8 cellular contexts compared by ENCODE assay signal in genomic region chr2:38947241-38948239, GRCh38. TPM values are rescaled to one million over a fixed set of nuclear protein-coding genes. Genes with fewer than 3 reads are reported as not detected.
A peak's percentile ranks its signal among the peaks of the same experiment; 100 is the strongest.
DNase-seq lines count a peak whose midpoint lies in the region; ATAC-seq and TF ChIP-seq lines count a peak whose summit lies in the region.

No MANE protein-coding gene starts in this region.

- no peaks in the 10 kb centered on the region for H3K36me3 ChIP-seq in HEK293 (ENCODE audit: control insufficient read depth in 2 of 2, insufficient read depth in 1 of 2, low read length in 2 of 2)
- H3K36me3 ChIP-seq in right atrium auricular region: no peaks in the 10 kb centered on the region
- H3K36me3 ChIP-seq in gastrocnemius medialis: no peaks in the 10 kb centered on the region

- TF ChIP-seq CTCF in HEK293 (tag by site-specific recombination; IDR thresholded peaks at IDR 0.05) (peak; percentile 78), right atrium auricular region (IDR thresholded peaks at IDR 0.05) (peak; percentile 32 to 71), gastrocnemius medialis (IDR thresholded peaks at IDR 0.05 in 4 of 5, conservative IDR thresholded peaks at IDR 0.05 in 1 of 5) (peak; percentile 12 to 58 (median 46))

- H3K9me3 ChIP-seq in HEK293 (ENCODE audit: control insufficient read depth, insufficient read depth, low read depth, low read length): no peaks in the 10 kb centered on the region
- H3K9me3 ChIP-seq in right atrium auricular region: no peaks in the 10 kb centered on the region
- H3K9me3 ChIP-seq in gastrocnemius medialis: no peaks in the 10 kb centered on the region

- H3K4me3 ChIP-seq in HEK293 (ENCODE audit: low read depth, low read length) (no peak overlapping the region), right atrium auricular region (no peak overlapping the region), gastrocnemius medialis (no peak overlapping the region)

- ATAC-seq in T-cell (replicated peaks in 1 of 4) (peak; percentile 45 to 75 (median 58)), gastrocnemius medialis (peak in 1 of 2 donors; percentile 46), GM19467 (IDR thresholded peaks at IDR 0.05; ENCODE audit: unreplicated experiment) (no peak)

- DNase-seq in DMS79 treated with DMSO at 0.1 percent for 48 hours (lab: John Stamatoyannopoulos, UW) (peak; percentile 23), NCI-H1436 (lab: John Stamatoyannopoulos, UW) (peak; percentile 74), T-cell (peak in 32 of 34 experiments; percentile 15 to 61 (median 45)), amniotic epithelial cell (ENCODE audit: low read depth) (peak; percentile 71), right atrium auricular region (ENCODE audit: low spot score) (peak; percentile 68), gastrocnemius medialis (peak in 1 of 2 donors; percentile 30)

- TF ChIP-seq POLR2A in gastrocnemius medialis (IDR thresholded peaks at IDR 0.05): no peak

- no peaks in the 10 kb centered on the region for H3K36me3 Mint-ChIP-seq in T-cell

- no peaks in the 10 kb centered on the region for H3K4me1 Mint-ChIP-seq in T-cell

- H3K4me1 ChIP-seq in HEK293 (ENCODE audit: control insufficient read depth, insufficient read depth, low read length) (peaks cover 9% of the 10 kb centered on the region), right atrium auricular region (no peaks in the 10 kb centered on the region), gastrocnemius medialis (no peaks in the 10 kb centered on the region)

- POLR2A ChIA-PET in HEK293 (lab: Yijun Ruan, JAX) (interaction anchor here (0.5 to 1.8 kb wide), 6 partner anchors 17 to 382 kb away, joined by 3 to 12 read pairs (median 4); partner anchors contain the start of genes DHX57, MORN2 and SRSF7), T-cell (lab: Charles Lee) (no interaction called here)

- CTCF ChIA-PET in HEK293 (lab: Yijun Ruan, JAX) (interaction anchor here (0.5 to 7.7 kb wide), 51 partner anchors 8 to 1319 kb away, joined by 3 to 116 read pairs (median 4); partner anchors contain the start of gene ARHGEF33), T-cell (lab: Charles Lee) (interaction anchor here (0.5 to 5.8 kb wide), 32 partner anchors 8 to 1755 kb away, joined by 3 to 121 read pairs (median 4); partner anchors contain the start of gene SOS1 (in 1 of the 2))

- H3K27me3 ChIP-seq in right atrium auricular region (no peaks in the 10 kb centered on the region), gastrocnemius medialis (no peaks in the 10 kb centered on the region)

- in situ Hi-C loops in gastrocnemius medialis (cut with MboI; ENCODE audit: low sequenced_read_pairs in 4 of 4): no loop called here

- no peaks in the 10 kb centered on the region for H3K27me3 Mint-ChIP-seq in T-cell

- H3K27ac ChIP-seq in HEK293 (ENCODE audit: extremely low read depth, low read depth, low read length) (no peak overlapping the region), right atrium auricular region (no peak overlapping the region), gastrocnemius medialis (no peak overlapping the region)

- H3K9me3 Mint-ChIP-seq in T-cell: no peaks in the 10 kb centered on the region

- H3K27ac Mint-ChIP-seq in T-cell: no peak overlapping the region

- intact Hi-C loops in gastrocnemius medialis (cut with DNase I; ENCODE audit: low total_unique reads): loop anchor here (1.0 kb wide), 1 partner anchor 283 kb away; no protein-coding TSS in a partner anchor

- no peak overlapping the region for H3K4me3 Mint-ChIP-seq in T-cell

TF ChIP-seq in HEK293, 187 proteins besides CTCF, POLR2A, EP300 and RAD21:
- TF ChIP-seq ZNF223 (tag by site-specific recombination; IDR thresholded peaks at IDR 0.05): no peak
- TF ChIP-seq, protein P1, sequence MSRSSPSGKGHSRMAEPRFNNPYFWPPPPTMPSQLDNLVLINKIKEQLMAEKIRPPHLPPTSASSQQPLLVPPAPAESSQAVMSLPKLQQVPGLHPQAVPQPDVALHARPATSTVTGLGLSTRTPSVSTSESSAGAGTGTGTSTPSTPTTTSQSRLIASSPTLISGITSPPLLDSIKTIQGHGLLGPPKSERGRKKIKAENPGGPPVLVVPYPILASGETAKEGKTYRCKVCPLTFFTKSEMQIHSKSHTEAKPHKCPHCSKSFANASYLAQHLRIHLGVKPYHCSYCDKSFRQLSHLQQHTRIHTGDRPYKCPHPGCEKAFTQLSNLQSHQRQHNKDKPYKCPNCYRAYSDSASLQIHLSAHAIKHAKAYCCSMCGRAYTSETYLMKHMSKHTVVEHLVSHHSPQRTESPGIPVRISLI (tag by site-specific recombination; IDR thresholded peaks at IDR 0.05): no peak
- peak; percentile 53 for TF ChIP-seq ZNF654 (tag by site-specific recombination; IDR thresholded peaks at IDR 0.05; ENCODE audit: low read depth)
- peak; percentile 36; the same call in 1 of the 2 replicates for TF ChIP-seq ZNF660 (tag by site-specific recombination; IDR thresholded peaks at IDR 0.05)
- TF ChIP-seq SP3 (tag by site-specific recombination; IDR thresholded peaks at IDR 0.05): no peak
- TF ChIP-seq ZFP41 (tag by site-specific recombination; IDR thresholded peaks at IDR 0.05; ENCODE audit: borderline replicate concordance): no peak
- TF ChIP-seq SCRT2 (tag by site-specific recombination; IDR thresholded peaks at IDR 0.05): peak; percentile 76
- no peak for TF ChIP-seq GLIS2 (tag by site-specific recombination; IDR thresholded peaks at IDR 0.05)
- TF ChIP-seq REPIN1 (tag by site-specific recombination; IDR thresholded peaks at IDR 0.05; ENCODE audit: low read depth): no peak
- TF ChIP-seq ZNF670 (tag by site-specific recombination; IDR thresholded peaks at IDR 0.05; ENCODE audit: low read depth): no peak
- TF ChIP-seq ZBTB17 (tag by site-specific recombination; IDR thresholded peaks at IDR 0.05): peak; percentile 95
- TF ChIP-seq ZBTB8A (tag by site-specific recombination; IDR thresholded peaks at IDR 0.05): 0 out of 2 replicates have a peak, but pooled peaks have one; percentile 20
- TF ChIP-seq ZBTB10 (tag by site-specific recombination; IDR thresholded peaks at IDR 0.05): no peak
- TF ChIP-seq ZIC2 (tag by site-specific recombination; IDR thresholded peaks at IDR 0.05): peak; percentile 48; the same call in 1 of the 2 replicates
TF ChIP-seq in HEK293: peak in this region for 6.

RNA-seq across cellular contexts. Expression of gene ARHGEF33, which starts 57.9 kb away (rescaled TPM):
- total RNA-seq in T-cell: under 1 TPM in 3 of 5 donors, not detected in 2; 0.15 to 0.26 (median 0.16) TPM
- total RNA-seq in right atrium auricular region: 1 to 10 TPM in 1 of 2 donors, under 1 TPM in 1; 0.24 to 1.0 TPM
- 1 to 10 TPM in 1 of 4 donors, under 1 TPM in 2, not detected in 1; 0.07 to 4.5 (median 0.52) TPM for total RNA-seq in gastrocnemius medialis
